1 cellular context compared by ENCODE assay signal in the genomic region with DNA sequence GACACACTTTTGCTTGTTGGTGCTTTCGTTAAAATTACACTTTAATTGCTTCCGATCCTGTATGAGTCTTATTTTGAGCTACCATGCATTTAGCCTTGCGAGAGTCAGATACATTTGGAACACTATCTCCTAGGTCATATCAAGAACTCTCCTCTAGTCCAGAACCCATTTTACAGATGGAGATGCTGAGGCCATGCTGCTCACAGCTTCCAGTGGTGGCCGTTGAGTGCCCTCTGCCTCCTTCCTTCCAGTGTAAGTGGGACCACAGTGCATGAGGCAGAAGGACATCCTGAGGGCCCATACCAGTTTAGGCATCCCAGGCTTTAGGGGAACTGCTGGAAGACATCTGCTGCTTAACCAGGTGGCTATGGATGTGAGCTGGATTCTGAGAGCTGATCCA.
TF ChIP-seq lines count a peak whose summit lies in the region.

No MANE protein-coding gene starts in this region.

TF ChIP-seq in H1, 55 proteins besides CTCF, POLR2A, EP300 and RAD21:
- TF ChIP-seq KDM1A (IDR thresholded peaks at IDR 0.05; ENCODE audit: borderline replicate concordance, low read length) (peak; percentile 24; the same call in 1 of the 2 replicates), TEAD4 (IDR thresholded peaks at IDR 0.05; ENCODE audit: low read depth, low read length) (no peak), CBX8 (IDR thresholded peaks at IDR 0.05; ENCODE audit: borderline replicate concordance, low read depth, low read length) (no peak)
